In genomic region chr12:6336079-6336858, GRCh38 we compare ENCODE assay signal across 8 cellular contexts. TPM values are rescaled to one million over a fixed set of nuclear protein-coding genes. Genes with fewer than 3 reads are reported as not detected.
DNase-seq lines count a peak whose midpoint lies in the region; ATAC-seq and TF ChIP-seq lines count a peak whose summit lies in the region.

No MANE protein-coding gene starts in this region.

- peaks cover 57% of the 10 kb centered on the region for H3K4me1 ChIP-seq in A673 (ENCODE audit: insufficient read depth, low read length, poor library complexity, severe bottlenecking)

- H3K4me3 ChIP-seq in A673 (ENCODE audit: low read depth, low read length, poor library complexity, severe bottlenecking) (peak overlapping the region; percentile 37), WERI-Rb-1 (ENCODE audit: low read depth, low read length) (peak overlapping the region; percentile 41), kidney epithelial cell (ENCODE audit: low read depth, low read length) (peak overlapping the region; percentile 31)

- H3K36me3 ChIP-seq in A673 (ENCODE audit: insufficient read depth, low read length, poor library complexity, severe bottlenecking) = peaks cover 38% of the 10 kb centered on the region
- H3K36me3 ChIP-seq in WERI-Rb-1 = peaks cover 7% of the 10 kb centered on the region
- peaks cover 8% of the 10 kb centered on the region for H3K36me3 ChIP-seq in kidney epithelial cell (ENCODE audit: control insufficient read depth, insufficient read depth, low read length)

- intact Hi-C loops in A673 (cut with micrococcal nuclease; ENCODE audit: unreplicated experiment) = no loop called here

- POLR2A ChIA-PET in A673 (lab: Charles Lee; ENCODE audit: low non-redundant PET) = interaction anchor here (0.6 to 1.0 kb wide), 3 partner anchors 9 to 51 kb away, joined by 3 to 13 read pairs (median 3); no protein-coding TSS in a partner anchor

- H3K27me3 ChIP-seq in A673 (replicated peaks; ENCODE audit: insufficient read depth, low read depth, low read length, poor library complexity) (no peaks in the 10 kb centered on the region), WERI-Rb-1 (ENCODE audit: insufficient read depth, low read depth, severe bottlenecking) (no peaks in the 10 kb centered on the region), kidney epithelial cell (ENCODE audit: control insufficient read depth, insufficient read depth, low read length) (no peaks in the 10 kb centered on the region)

- TF ChIP-seq CTCF in A673 (conservative IDR thresholded peaks at IDR 0.05; ENCODE audit: low read depth, low read length) (no peak), WERI-Rb-1 (IDR thresholded peaks at IDR 0.05; ENCODE audit: low read depth, low read length) (no peak), kidney epithelial cell (IDR thresholded peaks at IDR 0.05; ENCODE audit: insufficient read depth, low read length, poor library complexity, severe bottlenecking) (no peak)

- H3K9me3 ChIP-seq in A673 (ENCODE audit: low read depth, low read length, poor library complexity, severe bottlenecking) = no peaks in the 10 kb centered on the region
- no peaks in the 10 kb centered on the region for H3K9me3 ChIP-seq in WERI-Rb-1 (ENCODE audit: severe bottlenecking)

- TF ChIP-seq POLR2A in GM19099 (IDR thresholded peaks at IDR 0.05; ENCODE audit: extremely low read depth, insufficient read length, low read depth) = peak; percentile 0

- no peak for ATAC-seq in GM18868 (IDR thresholded peaks at IDR 0.05; ENCODE audit: unreplicated experiment)

- H3K27ac ChIP-seq in A673 (ENCODE audit: low read depth, low read length, poor library complexity, severe bottlenecking) (peak overlapping the region; percentile 91), WERI-Rb-1 (peak overlapping the region; percentile 64)

- no TSS peak for BruUV-seq in A673 (replicated peaks; lab: Mats Ljungman, UMichigan)

- CTCF ChIA-PET in A673 (lab: Charles Lee) = interaction anchor here (0.6 to 0.9 kb wide), 5 partner anchors 10 to 102 kb away, joined by 3 to 10 read pairs (median 3); no protein-coding TSS in a partner anchor

- peak; percentile 97 for DNase-seq in A673 (ENCODE audit: low spot score)
- peak; percentile 61 for DNase-seq in NCI-H2107 (lab: John Stamatoyannopoulos, UW)
- peak; percentile 92 for DNase-seq in WERI-Rb-1
- peak; percentile 98 for DNase-seq in dedifferentiated amniotic fluid mesenchymal stem cell (ENCODE audit: extremely low spot score)
- DNase-seq in kidney epithelial cell (ENCODE audit: low read depth) = peak; percentile 99
- peak; percentile 55 for DNase-seq in stimulated activated CD4-positive, alpha-beta T cell treated with anti-CD3 and anti-CD28 coated beads, Interleukin-12 subunit alpha, Interleukin-12 subunit beta, amount 100 ng/mL, for 4 hours

RNA-seq across cellular contexts. Expression of gene TNFRSF1A, which starts 5.6 kb away (rescaled TPM):
- 82.6 and 91.5 TPM in 2 replicates for total RNA-seq in A673 (2021)
- 115 and 143 TPM in 2 replicates for total RNA-seq in kidney epithelial cell

RNA-seq across cellular contexts. Expression of gene PLEKHG6, which starts 25.8 kb away (rescaled TPM):
- total RNA-seq in A673 (2021) (1.0 TPM in 1 of 2 replicates, not detected in the other), kidney epithelial cell (2.3 and 3.3 TPM in 2 replicates)

RNA-seq across cellular contexts. Expression of gene SCNN1A, which starts 39.1 kb away (rescaled TPM):
- not detected in 2 replicates for total RNA-seq in A673 (2021)
- total RNA-seq in kidney epithelial cell = 10.4 and 11.1 TPM in 2 replicates

RNA-seq across cellular contexts. Expression of gene LTBR, which starts 47.7 kb away (rescaled TPM):
- 25.7 and 27.5 TPM in 2 replicates for total RNA-seq in A673 (2021)
- 134 and 219 TPM in 2 replicates for total RNA-seq in kidney epithelial cell
